Comparison of ENCODE assay signal across 16 cellular contexts in genomic region chr2:230700447-230700846, GRCh38. TPM values are rescaled to one million over a fixed set of nuclear protein-coding genes. Genes with fewer than 3 reads are reported as not detected.
A peak's percentile ranks its signal among the peaks of the same experiment; 100 is the strongest.
DNase-seq lines count a peak whose midpoint lies in the region; ATAC-seq and TF ChIP-seq lines count a peak whose summit lies in the region.
"Had no signal": no experiment of that assay in that cellular context is flagged by ENCODE, and none has a peak within 500 bp of the region (broad histone marks: within the 10 kb centered on the region; RNA-seq: fewer than 3 reads in every experiment).

No MANE protein-coding gene starts in this region.

- no peak for TF ChIP-seq POLR2A in NB4 (IDR thresholded peaks at IDR 0.05; ENCODE audit: extremely low read depth, insufficient read length)

- peaks cover 0 to 22% (median 11%) of the 10 kb centered on the region in 8 donors for H3K9me3 Mint-ChIP-seq in CD4-positive, alpha-beta memory T cell

- intact Hi-C loops in CD4-positive, alpha-beta memory T cell (cut with micrococcal nuclease): no loop called here

- DNase-seq in GF-D8 (lab: John Stamatoyannopoulos, UW) (peak; percentile 60), NB4 (ENCODE audit: low read depth) (peak; percentile 61), pons (ENCODE audit: low spot score) (peak; percentile 78), glomerular visceral epithelial cell (ENCODE audit: extremely low spot score) (no peak), NCI-H446 treated with DMSO at 0.1 percent for 48 hours (lab: John Stamatoyannopoulos, UW) (no peak)
- DNase-seq in CD4-positive, alpha-beta memory T cell: no peak
- no peak for DNase-seq in stimulated activated CD4-positive, alpha-beta T cell treated with anti-CD3 and anti-CD28 coated beads, Interleukin-4, amount 100 ng/mL, for 24 hours
- DNase-seq: activated naive CD8-positive, alpha-beta T cell treated with anti-CD3 and anti-CD28 coated beads, Interleukin-2, amount 50 U/mL, for 24 hours; activated T-cell treated with anti-CD3 and anti-CD28 coated beads, Interleukin-2, amount 50 U/mL, for 4 hours; CD4-positive, alpha-beta T cell; cerebellar nuclear complex; NCI-H2081 treated with DMSO at 0.1 percent for 48 hours; pancreas; stimulated activated CD4-positive, alpha-beta T cell treated with anti-CD3 and anti-CD28 coated beads, Interleukin-12 subunit alpha, Interleukin-12 subunit beta, amount 100 ng/mL, for 4 hours; T1000 had no signal

- no peak overlapping the region for H3K4me3 ChIP-seq in NB4 (ENCODE audit: low read depth, low read length)
- H3K4me3 ChIP-seq in CD4-positive, alpha-beta memory T cell (ENCODE audit: low read length in 2 of 2): no peak overlapping the region
- H3K4me3 ChIP-seq: pancreas had no signal

- no peaks in the 10 kb centered on the region for H3K27me3 ChIP-seq in CD4-positive, alpha-beta memory T cell (ENCODE audit: insufficient read depth, low read length)
- H3K27me3 ChIP-seq: pancreas had no signal

- peaks cover 0 to 10% (median 5%) of the 10 kb centered on the region in 4 donors for H3K4me1 Mint-ChIP-seq in CD4-positive, alpha-beta memory T cell

- H3K27me3 Mint-ChIP-seq in CD4-positive, alpha-beta memory T cell: no peaks in the 10 kb centered on the region
- H3K27me3 Mint-ChIP-seq: activated naive CD8-positive, alpha-beta T cell treated with anti-CD3 and anti-CD28 coated beads, Interleukin-2, amount 50 U/mL, for 24 hours; CD4-positive, alpha-beta T cell had no signal

- CTCF ChIA-PET in CD4-positive, alpha-beta memory T cell (lab: Charles Lee; ENCODE audit: partially characterized antibody): interaction anchor here (0.9 to 1.4 kb wide), 3 partner anchors 9 to 98 kb away, joined by 3 to 5 read pairs (median 4); partner anchors contain the start of gene CAB39

- no peaks in the 10 kb centered on the region for H3K4me1 ChIP-seq in CD4-positive, alpha-beta memory T cell (ENCODE audit: insufficient read depth, low read length)
- H3K4me1 ChIP-seq: pancreas had no signal

- H3K27ac ChIP-seq in CD4-positive, alpha-beta memory T cell (ENCODE audit: low read depth, low read length): no peak overlapping the region
- H3K27ac ChIP-seq: pancreas had no signal

- no peak for TF ChIP-seq CTCF in NB4 (IDR thresholded peaks at IDR 0.05; ENCODE audit: low read depth, low read length)

- H3K27ac Mint-ChIP-seq in CD4-positive, alpha-beta memory T cell: no peak overlapping the region
- H3K27ac Mint-ChIP-seq: activated naive CD8-positive, alpha-beta T cell treated with anti-CD3 and anti-CD28 coated beads, Interleukin-2, amount 50 U/mL, for 24 hours; CD4-positive, alpha-beta T cell had no signal

- POLR2A ChIA-PET in CD4-positive, alpha-beta memory T cell (lab: Charles Lee; ENCODE audit: partially characterized antibody): interaction anchor here (0.9 kb wide), 1 partner anchor 93 kb away, joined by 4 read pairs; no protein-coding TSS in a partner anchor

- peaks cover 5 to 8% of the 10 kb centered on the region in 2 donors for H3K36me3 Mint-ChIP-seq in CD4-positive, alpha-beta memory T cell

- H3K36me3 ChIP-seq in CD4-positive, alpha-beta memory T cell (ENCODE audit: insufficient read depth, low read length): no peaks in the 10 kb centered on the region
- H3K36me3 ChIP-seq: pancreas had no signal

- H3K9me3 ChIP-seq in CD4-positive, alpha-beta memory T cell (ENCODE audit: control insufficient read depth in 1 of 2, low read length in 2 of 2): no peaks in the 10 kb centered on the region
- H3K9me3 ChIP-seq: pancreas had no signal

- ATAC-seq in esophagus mucosa: peak; percentile 47
- ATAC-seq: activated naive CD8-positive, alpha-beta T cell treated with anti-CD3 and anti-CD28 coated beads, Interleukin-2, amount 50 U/mL, for 24 hours; activated T-cell treated with anti-CD3 and anti-CD28 coated beads, Interleukin-2, amount 50 U/mL, for 4 hours had no signal

- H3K4me3 Mint-ChIP-seq in CD4-positive, alpha-beta memory T cell: no peak overlapping the region
- H3K4me3 Mint-ChIP-seq: activated naive CD8-positive, alpha-beta T cell treated with anti-CD3 and anti-CD28 coated beads, Interleukin-2, amount 50 U/mL, for 24 hours; activated T-cell treated with anti-CD3 and anti-CD28 coated beads, Interleukin-2, amount 50 U/mL, for 4 hours; CD4-positive, alpha-beta T cell had no signal

RNA-seq across cellular contexts. Expression of gene CAB39, which starts 12.2 kb away (rescaled TPM):
- total RNA-seq in esophagus mucosa: 50.8 TPM
- 100 to 1,000 TPM; 112 to 115 TPM for total RNA-seq in CD4-positive, alpha-beta memory T cell
- 10 to 100 TPM; 80.8 to 88.5 TPM for polyA plus RNA-seq in CD4-positive, alpha-beta memory T cell

Comparison
In these comparisons a context has a peak if more than half of its experiments do, and no peak if none do; other contexts are left out.
1. DNase-seq: peak in GF-D8 (single experiment), NB4 (single experiment) and pons (single experiment); none in CD4-positive, alpha-beta memory T cell (0 of 5), glomerular visceral epithelial cell (single experiment), stimulated activated CD4-positive, alpha-beta T cell treated with anti-CD3 and anti-CD28 coated beads, Interleukin-4, amount 100 ng/mL, for 24 hours (single experiment) and NCI-H446 treated with DMSO at 0.1 percent for 48 hours (single experiment).